Comparison of ENCODE assay signal across 1 cellular context in the genomic region with DNA sequence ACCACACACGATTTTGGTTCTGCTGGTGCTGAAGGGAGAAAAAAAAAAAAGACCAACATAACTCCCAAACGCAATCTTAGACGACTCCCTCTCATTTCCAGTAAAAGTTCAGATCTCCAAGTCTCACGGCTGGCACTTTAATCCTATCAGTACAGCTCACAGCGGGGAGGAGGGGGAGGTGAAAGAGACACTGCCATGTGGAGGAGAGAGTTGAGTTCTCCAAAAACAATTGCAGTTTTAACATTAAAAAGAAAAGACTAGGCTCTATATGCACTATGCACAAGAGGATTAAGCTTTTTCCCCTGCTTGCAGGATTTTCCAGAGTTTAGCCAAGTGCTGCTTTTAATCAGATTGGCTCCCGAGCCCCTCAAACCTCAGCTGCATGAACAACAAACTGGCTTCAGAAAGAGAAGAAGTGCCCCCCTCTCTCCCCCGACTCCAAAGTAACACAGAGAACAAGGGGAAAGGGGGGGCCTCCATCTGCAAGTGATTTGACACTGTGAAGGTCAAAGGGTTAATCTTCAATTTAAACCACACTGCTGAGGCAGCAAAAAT.
TF ChIP-seq lines count a peak whose summit lies in the region.

No MANE protein-coding gene starts in this region.

TF ChIP-seq in HepG2, 621 proteins besides CTCF, POLR2A, EP300 and RAD21:
- TF ChIP-seq ZNF263 (CRISPR knock-in tag; IDR thresholded peaks at IDR 0.05) (peak; percentile 37; the same call in 1 of the 2 replicates), ZNF761 (CRISPR knock-in tag; conservative IDR thresholded peaks at IDR 0.05) (no peak), ZNF619 (CRISPR knock-in tag; IDR thresholded peaks at IDR 0.05) (no peak), ZNF563 (CRISPR knock-in tag; IDR thresholded peaks at IDR 0.05) (no peak), ZNF652 (CRISPR knock-in tag; IDR thresholded peaks at IDR 0.05; ENCODE audit: borderline replicate concordance, low read depth) (peak; percentile 79; the same call in 1 of the 2 replicates), MAFK (conservative IDR thresholded peaks at IDR 0.05 in 1 of 2, IDR thresholded peaks at IDR 0.05 in 1 of 2; ENCODE audit: low read length in 2 of 2) (peak; percentile 95 to 96), ZNF317 (CRISPR knock-in tag; IDR thresholded peaks at IDR 0.05) (0 out of 2 replicates have a peak, but pooled peaks have one; percentile 2), FOXA1 (IDR thresholded peaks at IDR 0.05) (no peak), FOXA1 (CRISPR knock-in tag; IDR thresholded peaks at IDR 0.05) (0 out of 2 replicates have a peak, but pooled peaks have one; percentile 13), MAFG (CRISPR knock-in tag; IDR thresholded peaks at IDR 0.05) (0 out of 2 replicates have a peak, but pooled peaks have one; percentile 86), ZNF781 (CRISPR knock-in tag; IDR thresholded peaks at IDR 0.05; ENCODE audit: borderline replicate concordance, not compliant biosample characterization) (no peak), ZNF264 (CRISPR knock-in tag; IDR thresholded peaks at IDR 0.05) (no peak), CREM (IDR thresholded peaks at IDR 0.05) (no peak), CREM (CRISPR knock-in tag; IDR thresholded peaks at IDR 0.05) (no peak), ZNF138 (CRISPR knock-in tag; IDR thresholded peaks at IDR 0.05; ENCODE audit: low read depth) (no peak), ZEB1 (IDR thresholded peaks at IDR 0.05; ENCODE audit: insufficient replicate concordance, low read depth) (no peak), ZNF496 (CRISPR knock-in tag; IDR thresholded peaks at IDR 0.05; ENCODE audit: insufficient replicate concordance) (no peak), JARID2 (CRISPR knock-in tag; IDR thresholded peaks at IDR 0.05; ENCODE audit: insufficient replicate concordance) (no peak), MAFF (IDR thresholded peaks at IDR 0.05; ENCODE audit: low read depth, low read length) (peak; percentile 95), HOXA3 (CRISPR knock-in tag; IDR thresholded peaks at IDR 0.05) (no peak), SMYD3 (CRISPR knock-in tag; IDR thresholded peaks at IDR 0.05) (0 out of 2 replicates have a peak, but pooled peaks have one; percentile 8), ZNF367 (CRISPR knock-in tag; IDR thresholded peaks at IDR 0.05; ENCODE audit: borderline replicate concordance) (no peak)
- TF ChIP-seq, protein P1, sequence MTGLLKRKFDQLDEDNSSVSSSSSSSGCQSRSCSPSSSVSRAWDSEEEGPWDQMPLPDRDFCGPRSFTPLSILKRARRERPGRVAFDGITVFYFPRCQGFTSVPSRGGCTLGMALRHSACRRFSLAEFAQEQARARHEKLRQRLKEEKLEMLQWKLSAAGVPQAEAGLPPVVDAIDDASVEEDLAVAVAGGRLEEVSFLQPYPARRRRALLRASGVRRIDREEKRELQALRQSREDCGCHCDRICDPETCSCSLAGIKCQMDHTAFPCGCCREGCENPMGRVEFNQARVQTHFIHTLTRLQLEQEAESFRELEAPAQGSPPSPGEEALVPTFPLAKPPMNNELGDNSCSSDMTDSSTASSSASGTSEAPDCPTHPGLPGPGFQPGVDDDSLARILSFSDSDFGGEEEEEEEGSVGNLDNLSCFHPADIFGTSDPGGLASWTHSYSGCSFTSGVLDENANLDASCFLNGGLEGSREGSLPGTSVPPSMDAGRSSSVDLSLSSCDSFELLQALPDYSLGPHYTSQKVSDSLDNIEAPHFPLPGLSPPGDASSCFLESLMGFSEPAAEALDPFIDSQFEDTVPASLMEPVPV (CRISPR knock-in tag; IDR thresholded peaks at IDR 0.05), result 0 out of 2 replicates have a peak, but pooled peaks have one; percentile 9
- TF ChIP-seq, protein P2, sequence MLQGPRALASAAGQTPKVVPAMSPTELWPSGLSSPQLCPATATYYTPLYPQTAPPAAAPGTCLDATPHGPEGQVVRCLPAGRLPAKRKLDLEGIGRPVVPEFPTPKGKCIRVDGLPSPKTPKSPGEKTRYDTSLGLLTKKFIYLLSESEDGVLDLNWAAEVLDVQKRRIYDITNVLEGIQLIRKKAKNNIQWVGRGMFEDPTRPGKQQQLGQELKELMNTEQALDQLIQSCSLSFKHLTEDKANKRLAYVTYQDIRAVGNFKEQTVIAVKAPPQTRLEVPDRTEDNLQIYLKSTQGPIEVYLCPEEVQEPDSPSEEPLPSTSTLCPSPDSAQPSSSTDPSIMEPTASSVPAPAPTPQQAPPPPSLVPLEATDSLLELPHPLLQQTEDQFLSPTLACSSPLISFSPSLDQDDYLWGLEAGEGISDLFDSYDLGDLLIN (CRISPR knock-in tag; IDR thresholded peaks at IDR 0.05; ENCODE audit: borderline replicate concordance), result no peak
- TF ChIP-seq, protein P3, sequence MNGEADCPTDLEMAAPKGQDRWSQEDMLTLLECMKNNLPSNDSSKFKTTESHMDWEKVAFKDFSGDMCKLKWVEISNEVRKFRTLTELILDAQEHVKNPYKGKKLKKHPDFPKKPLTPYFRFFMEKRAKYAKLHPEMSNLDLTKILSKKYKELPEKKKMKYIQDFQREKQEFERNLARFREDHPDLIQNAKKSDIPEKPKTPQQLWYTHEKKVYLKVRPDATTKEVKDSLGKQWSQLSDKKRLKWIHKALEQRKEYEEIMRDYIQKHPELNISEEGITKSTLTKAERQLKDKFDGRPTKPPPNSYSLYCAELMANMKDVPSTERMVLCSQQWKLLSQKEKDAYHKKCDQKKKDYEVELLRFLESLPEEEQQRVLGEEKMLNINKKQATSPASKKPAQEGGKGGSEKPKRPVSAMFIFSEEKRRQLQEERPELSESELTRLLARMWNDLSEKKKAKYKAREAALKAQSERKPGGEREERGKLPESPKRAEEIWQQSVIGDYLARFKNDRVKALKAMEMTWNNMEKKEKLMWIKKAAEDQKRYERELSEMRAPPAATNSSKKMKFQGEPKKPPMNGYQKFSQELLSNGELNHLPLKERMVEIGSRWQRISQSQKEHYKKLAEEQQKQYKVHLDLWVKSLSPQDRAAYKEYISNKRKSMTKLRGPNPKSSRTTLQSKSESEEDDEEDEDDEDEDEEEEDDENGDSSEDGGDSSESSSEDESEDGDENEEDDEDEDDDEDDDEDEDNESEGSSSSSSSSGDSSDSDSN (CRISPR knock-in tag; IDR thresholded peaks at IDR 0.05), result 0 out of 2 replicates have a peak, but pooled peaks have one; percentile 6
- TF ChIP-seq, protein P4, sequence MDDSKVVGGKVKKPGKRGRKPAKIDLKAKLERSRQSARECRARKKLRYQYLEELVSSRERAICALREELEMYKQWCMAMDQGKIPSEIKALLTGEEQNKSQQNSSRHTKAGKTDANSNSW (CRISPR knock-in tag; IDR thresholded peaks at IDR 0.05; ENCODE audit: borderline replicate concordance), result no peak
TF ChIP-seq in HepG2: peak in this region for 10.
